Comparison of ENCODE assay signal across 16 cellular contexts in genomic region chr4:144967161-144967560, GRCh38.
DNase-seq lines count a peak whose midpoint lies in the region; ATAC-seq and TF ChIP-seq lines count a peak whose summit lies in the region.
"Had no signal": no experiment of that assay in that cellular context is flagged by ENCODE, and none has a peak within 500 bp of the region (broad histone marks: within the 10 kb centered on the region; RNA-seq: fewer than 3 reads in every experiment).

No MANE protein-coding gene starts in this region.

- peaks cover 3% of the 10 kb centered on the region for H3K36me3 Mint-ChIP-seq in chondrocyte (ENCODE audit: low read depth)
- H3K36me3 Mint-ChIP-seq: stimulated activated memory B cell treated with anti-CD40 and anti-IgM and Interleukin-4, amounts not matched to agents 10 μg/mL and 1 μg/mL and 100 μg/mL, for 72 hours had no signal

- peaks cover 6% of the 10 kb centered on the region for H3K9me3 Mint-ChIP-seq in chondrocyte (ENCODE audit: low read depth)
- H3K9me3 Mint-ChIP-seq: central memory CD8-positive, alpha-beta T cell; H9; stimulated activated memory B cell treated with anti-CD40 and anti-IgM and Interleukin-4, amounts not matched to agents 10 μg/mL and 1 μg/mL and 100 μg/mL, for 72 hours had no signal

- peaks cover 7% of the 10 kb centered on the region for H3K4me1 Mint-ChIP-seq in chondrocyte (ENCODE audit: low read depth)
- H3K4me1 Mint-ChIP-seq: central memory CD8-positive, alpha-beta T cell; H9; stimulated activated memory B cell treated with anti-CD40 and anti-IgM and Interleukin-4, amounts not matched to agents 10 μg/mL and 1 μg/mL and 100 μg/mL, for 72 hours had no signal

- H3K27ac ChIP-seq in KMS-11 = peak overlapping the region; percentile 13; the same call in 1 of the 2 replicates
- H3K27ac ChIP-seq: SK-N-MC had no signal

- no peak overlapping the region for H3K9ac ChIP-seq in KMS-11

- H3K27me3 Mint-ChIP-seq in chondrocyte (ENCODE audit: low read depth) = no peaks in the 10 kb centered on the region
- H3K27me3 Mint-ChIP-seq: activated CD4-positive, alpha-beta T cell treated with anti-CD3 and anti-CD28 coated beads for 36 hours; central memory CD8-positive, alpha-beta T cell; stimulated activated memory B cell treated with anti-CD40 and anti-IgM and Interleukin-4, amounts not matched to agents 10 μg/mL and 1 μg/mL and 100 μg/mL, for 72 hours had no signal

- DNase-seq in NCI-H1694 treated with DMSO at 0.1 percent for 48 hours (lab: John Stamatoyannopoulos, UW) (no peak), COR-L47 (lab: John Stamatoyannopoulos, UW) (no peak), dermis blood vessel endothelial cell (no peak), chondrocyte (ENCODE audit: low spot score) (no peak)
- DNase-seq: activated CD4-positive, alpha-beta T cell treated with anti-CD3 and anti-CD28 coated beads for 36 hours; H9; kidney; NCI-H69; stimulated activated CD4-positive, alpha-beta T cell treated with anti-CD3 and anti-CD28 coated beads, Interleukin-15, amount 100 ng/mL, for 24 hours had no signal

- no peaks in the 10 kb centered on the region for H4K20me1 ChIP-seq in KMS-11 (ENCODE audit: insufficient read depth)

- no peak overlapping the region for H2AFZ ChIP-seq in KMS-11 (ENCODE audit: low read depth)

- H3K27me3 ChIP-seq in KMS-11 (ENCODE audit: insufficient read depth, low read depth) = no peaks in the 10 kb centered on the region

- peak overlapping the region; percentile 38 for H3K4me2 ChIP-seq in KMS-11

- H3K4me3 ChIP-seq in KMS-11 (IDR thresholded peaks at IDR 0.05; ENCODE audit: insufficient read depth, low read depth, low read length) = no peak overlapping the region
- H3K4me3 ChIP-seq: SK-N-MC had no signal

- peaks cover 14% of the 10 kb centered on the region for H3K4me1 ChIP-seq in KMS-11 (ENCODE audit: low read depth, poor library complexity, severe bottlenecking)

- H3K4me3 Mint-ChIP-seq in chondrocyte (ENCODE audit: unreplicated experiment) = no peak overlapping the region
- H3K4me3 Mint-ChIP-seq: activated CD4-positive, alpha-beta T cell treated with anti-CD3 and anti-CD28 coated beads for 36 hours; central memory CD8-positive, alpha-beta T cell; H9; stimulated activated memory B cell treated with anti-CD40 and anti-IgM and Interleukin-4, amounts not matched to agents 10 μg/mL and 1 μg/mL and 100 μg/mL, for 72 hours had no signal

- no peaks in the 10 kb centered on the region for H3K79me2 ChIP-seq in KMS-11 (ENCODE audit: insufficient read depth, low read depth)

- H3K27ac Mint-ChIP-seq in chondrocyte (ENCODE audit: unreplicated experiment) = no peak overlapping the region
- H3K27ac Mint-ChIP-seq: activated CD4-positive, alpha-beta T cell treated with anti-CD3 and anti-CD28 coated beads for 36 hours; H9; stimulated activated memory B cell treated with anti-CD40 and anti-IgM and Interleukin-4, amounts not matched to agents 10 μg/mL and 1 μg/mL and 100 μg/mL, for 72 hours had no signal

- TF ChIP-seq CTCF in KMS-11 (conservative IDR thresholded peaks at IDR 0.05; ENCODE audit: low read depth, low read length) = no peak
- no peak for TF ChIP-seq CTCF in chondrocyte (IDR thresholded peaks at IDR 0.05)

- ATAC-seq in GM18519 (IDR thresholded peaks at IDR 0.05; ENCODE audit: low FRiP score, unreplicated experiment) (peak; percentile 49), GM21390 (IDR thresholded peaks at IDR 0.05; ENCODE audit: unreplicated experiment) (peak; percentile 70), HG02973 (IDR thresholded peaks at IDR 0.05; ENCODE audit: unreplicated experiment) (peak; percentile 87)
- ATAC-seq: activated CD4-positive, alpha-beta T cell treated with anti-CD3 and anti-CD28 coated beads for 36 hours; stimulated activated memory B cell treated with anti-CD40 and anti-IgM and Interleukin-4, amounts not matched to agents 10 μg/mL and 1 μg/mL and 100 μg/mL, for 72 hours had no signal

- H3K36me3 ChIP-seq in KMS-11 (ENCODE audit: insufficient read depth) = no peaks in the 10 kb centered on the region
